Comparison of ENCODE assay signal across 23 cellular contexts in genomic region chr5:76941000-76941399, GRCh38. TPM values are rescaled to one million over a fixed set of nuclear protein-coding genes. Genes with fewer than 3 reads are reported as not detected.
"Had no signal": no experiment of that assay in that cellular context is flagged by ENCODE, and none has a peak within 500 bp of the region (broad histone marks: within the 10 kb centered on the region; RNA-seq: fewer than 3 reads in every experiment).

No MANE protein-coding gene starts in this region.

- DNase-seq: activated B cell treated with CpG ODN at 0.5 μM for 24 hours; activated CD4-positive, alpha-beta T cell treated with anti-CD3 and anti-CD28 coated beads for 48 hours; activated CD8-positive, alpha-beta memory T cell treated with anti-CD3 and anti-CD28 coated beads, Interleukin-2, amount 50 U/mL, for 4 hours; activated CD8-positive, alpha-beta T cell treated with anti-CD3 and anti-CD28 coated beads for 36 hours; activated effector memory CD4-positive, alpha-beta T cell treated with Interleukin-2 at 50 U/mL for 16 hours; activated naive CD4-positive, alpha-beta T cell treated with anti-CD3 and anti-CD28 coated beads, Interleukin-2, amount 10 ng/mL, durations not matched to agents 7 days and 5 days; activated naive CD8-positive, alpha-beta T cell treated with anti-CD3 and anti-CD28 coated beads, Interleukin-2, amount 50 U/mL, for 24 hours; activated T-cell treated with anti-CD3 and anti-CD28 coated beads, Interleukin-2, amount 50 U/mL, for 4 hours; anterior cingulate cortex; heart right ventricle; kidney glomerular epithelial cell; left ventricle myocardium superior; mesendoderm; naive thymus-derived CD8-positive, alpha-beta T cell; pancreas; right lobe of liver; stimulated activated CD4-positive, alpha-beta T cell treated with anti-CD3 and anti-CD28 coated beads, Interleukin-4, amount 100 ng/mL, for 24 hours; upper lobe of right lung had no signal

- H3K9me3 ChIP-seq: gastroesophageal sphincter, heart right ventricle, pancreas, right lobe of liver, thoracic aorta, upper lobe of right lung had no signal

- H3K4me3 ChIP-seq: coronary artery, gastroesophageal sphincter, heart right ventricle, pancreas, right lobe of liver, thoracic aorta, upper lobe of right lung had no signal

- ATAC-seq: activated CD8-positive, alpha-beta T cell treated with anti-CD3 and anti-CD28 coated beads for 36 hours; activated naive CD8-positive, alpha-beta T cell treated with anti-CD3 and anti-CD28 coated beads, Interleukin-2, amount 50 U/mL, for 24 hours; activated T-cell treated with anti-CD3 and anti-CD28 coated beads, Interleukin-2, amount 50 U/mL, for 4 hours; gastroesophageal sphincter; heart right ventricle; left ventricle myocardium superior; naive thymus-derived CD8-positive, alpha-beta T cell; pancreas; right lobe of liver; stimulated activated memory B cell treated with anti-CD40 and anti-IgM and Interleukin-4, amounts not matched to agents 10 μg/mL and 1 μg/mL and 100 μg/mL, for 72 hours; upper lobe of right lung had no signal

- H3K27me3 ChIP-seq: gastroesophageal sphincter, pancreas, right lobe of liver, upper lobe of right lung had no signal

- H3K27ac ChIP-seq: coronary artery, gastroesophageal sphincter, heart right ventricle, pancreas, right lobe of liver, thoracic aorta, upper lobe of right lung had no signal

- H3K36me3 ChIP-seq: gastroesophageal sphincter, heart right ventricle, pancreas, right lobe of liver, thoracic aorta, upper lobe of right lung had no signal

- H3K4me1 ChIP-seq: gastroesophageal sphincter, pancreas, right lobe of liver, upper lobe of right lung had no signal

RNA-seq across cellular contexts. Expression of gene CRHBP, which starts 11.8 kb away (rescaled TPM):
- total RNA-seq: activated B cell treated with CpG ODN at 0.5 μM for 24 hours; activated CD8-positive, alpha-beta T cell treated with anti-CD3 and anti-CD28 coated beads for 36 hours; activated T-cell treated with anti-CD3 and anti-CD28 coated beads, Interleukin-2, amount 50 U/mL, for 4 hours; naive thymus-derived CD8-positive, alpha-beta T cell; T-helper 2 cell treated with Interferon-gamma antibody and Interleukin-4, amounts not matched to agents 100 ng/mL and 5 ng/mL, for 36 hours had no signal
- polyA plus RNA-seq: naive thymus-derived CD8-positive, alpha-beta T cell had no signal
